12 cellular contexts compared by ENCODE assay signal in the genomic region with DNA sequence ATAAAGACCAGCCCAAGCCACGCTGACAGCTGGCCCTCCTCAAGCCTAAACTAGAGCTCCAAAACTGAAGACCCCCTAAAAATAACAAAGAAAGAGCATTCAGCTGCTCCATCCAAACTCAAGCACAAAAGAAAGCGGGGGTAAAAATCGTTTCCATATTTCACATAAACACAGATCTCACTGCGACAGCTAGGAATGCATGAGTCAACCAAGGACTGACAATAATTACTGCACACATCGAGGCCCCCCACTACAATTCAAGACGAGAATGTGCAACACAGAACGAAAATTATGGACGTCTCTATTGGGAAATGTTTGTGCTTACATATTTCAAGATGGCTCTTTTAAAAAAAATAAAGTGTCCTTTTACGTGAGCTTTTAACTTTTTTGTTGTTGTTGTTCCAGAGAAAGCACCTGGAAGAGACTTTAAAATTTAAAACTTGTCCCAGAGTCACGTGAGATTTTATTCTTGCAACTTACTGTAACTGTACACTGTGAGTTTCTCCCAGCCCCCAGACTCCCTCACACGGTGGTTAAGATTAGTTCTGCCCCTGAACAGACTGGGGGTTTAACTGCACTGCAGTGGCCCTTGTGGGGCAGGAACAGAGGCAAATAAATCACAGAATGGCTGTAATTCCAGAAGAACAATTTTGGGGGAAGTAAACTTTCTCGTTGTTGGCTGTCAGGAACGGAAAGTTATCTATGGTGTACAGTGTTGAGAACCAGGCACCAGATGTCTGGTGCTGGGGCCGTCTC. TPM values are rescaled to one million over a fixed set of nuclear protein-coding genes. Genes with fewer than 3 reads are reported as not detected.
DNase-seq lines count a peak whose midpoint lies in the region; ATAC-seq and TF ChIP-seq lines count a peak whose summit lies in the region.
"Had no signal": no experiment of that assay in that cellular context is flagged by ENCODE, and none has a peak within 500 bp of the region (broad histone marks: within the 10 kb centered on the region; RNA-seq: fewer than 3 reads in every experiment).

No MANE protein-coding gene starts in this region.

- H3K27me3 ChIP-seq in left ventricle myocardium inferior (ENCODE audit: low read depth) (no peaks in the 10 kb centered on the region), endodermal cell (ENCODE audit: control insufficient read depth, insufficient read depth, low read length, poor library complexity, severe bottlenecking) (no peaks in the 10 kb centered on the region)

- 88 to 91% methylated on average over 12 to 14 of the region's 14 CpGs for WGBS in endodermal cell (ENCODE audit: insufficient coverage in 1 of 2, insufficient read length in 1 of 2), 2 experiments

- H3K4me1 Mint-ChIP-seq in endodermal cell (peaks cover 13% of the 10 kb centered on the region), nephron progenitor cell (peaks cover 77% of the 10 kb centered on the region)
- no peaks in the 10 kb centered on the region for H3K4me1 Mint-ChIP-seq in activated naive CD8-positive, alpha-beta T cell treated with anti-CD3 and anti-CD28 coated beads, Interleukin-2, amount 50 U/mL, for 24 hours

- no peak overlapping the region for H3K4me2 ChIP-seq in OCI-LY7 (ENCODE audit: low read length)

- H3K27ac ChIP-seq in left ventricle myocardium inferior (replicated peaks), result no peak overlapping the region
- H3K27ac ChIP-seq in endodermal cell (ENCODE audit: low read depth, low read length), result peak overlapping the region; percentile 76
- no peak overlapping the region for H3K27ac ChIP-seq in OCI-LY7 (ENCODE audit: low read depth, low read length, poor library complexity, severe bottlenecking)

- no peaks in the 10 kb centered on the region for H3K9me3 ChIP-seq in left ventricle myocardium inferior (replicated peaks)
- H3K9me3 ChIP-seq in endodermal cell (ENCODE audit: control insufficient read depth, low read length), result no peaks in the 10 kb centered on the region
- H3K9me3 ChIP-seq in OCI-LY7 (ENCODE audit: low read length), result no peaks in the 10 kb centered on the region

- peaks cover 60% of the 10 kb centered on the region for H3K4me1 ChIP-seq in left ventricle myocardium inferior
- H3K4me1 ChIP-seq in endodermal cell (ENCODE audit: control insufficient read depth, insufficient read depth, low read length), result no peaks in the 10 kb centered on the region
- no peaks in the 10 kb centered on the region for H3K4me1 ChIP-seq in OCI-LY7 (ENCODE audit: insufficient read depth, low read length, poor library complexity, severe bottlenecking)

- CTCF ChIA-PET in OCI-LY7 (lab: Charles Lee; ENCODE audit: unreplicated experiment), result no interaction called here

- H3K79me2 ChIP-seq in OCI-LY7 (ENCODE audit: insufficient read depth, low read depth, low read length), result no peaks in the 10 kb centered on the region

- no peak for TF ChIP-seq CTCF in left ventricle myocardium inferior (IDR thresholded peaks at IDR 0.05; ENCODE audit: borderline replicate concordance)
- TF ChIP-seq CTCF in endodermal cell (conservative IDR thresholded peaks at IDR 0.05), result no peak
- no peak for TF ChIP-seq CTCF in nephron progenitor cell (IDR thresholded peaks at IDR 0.05)
- no peak for TF ChIP-seq CTCF in OCI-LY7 (conservative IDR thresholded peaks at IDR 0.05; ENCODE audit: low read length)

- no peak overlapping the region for H2AFZ ChIP-seq in OCI-LY7 (ENCODE audit: low read length)

- no peaks in the 10 kb centered on the region for H3K9me3 Mint-ChIP-seq in endodermal cell
- no peaks in the 10 kb centered on the region for H3K9me3 Mint-ChIP-seq in nephron progenitor cell
- no peaks in the 10 kb centered on the region for H3K9me3 Mint-ChIP-seq in activated naive CD8-positive, alpha-beta T cell treated with anti-CD3 and anti-CD28 coated beads, Interleukin-2, amount 50 U/mL, for 24 hours
- H3K9me3 Mint-ChIP-seq: activated T-cell treated with anti-CD3 and anti-CD28 coated beads, Interleukin-2, amount 50 U/mL, for 72 hours had no signal

- intact Hi-C loops in left ventricle myocardium inferior (cut with micrococcal nuclease) (no loop called here), left ventricle myocardium superior (cut with micrococcal nuclease) (no loop called here), OCI-LY7 (cut with micrococcal nuclease; ENCODE audit: unreplicated experiment) (no loop called here)

- H3K9ac ChIP-seq in endodermal cell (ENCODE audit: extremely low read depth, low read length, poor library complexity, severe bottlenecking), result no peak overlapping the region

- H3K9me2 ChIP-seq in OCI-LY7 (ENCODE audit: insufficient read depth, low read length), result no peaks in the 10 kb centered on the region

- POLR2A ChIA-PET in OCI-LY7 (lab: Charles Lee), result interaction anchor here (0.7 kb wide), 1 partner anchor 73 kb away, joined by 5 read pairs; no protein-coding TSS in a partner anchor

- no TSS peak for BruUV-seq in OCI-LY7 (replicated peaks; lab: Mats Ljungman, UMichigan)

- DNase-seq in left ventricle myocardium inferior (no peak), left ventricle myocardium superior (no peak), endodermal cell (no peak), nephron progenitor cell (no peak), cerebellar cortex (ENCODE audit: low spot score) (no peak), KG1 (lab: John Stamatoyannopoulos, UW) (no peak), OCI-LY7 (ENCODE audit: low spot score) (no peak)
- DNase-seq in activated naive CD8-positive, alpha-beta T cell treated with anti-CD3 and anti-CD28 coated beads, Interleukin-2, amount 50 U/mL, for 24 hours, result no peak
- DNase-seq: activated T-cell treated with anti-CD3 and anti-CD28 coated beads, Interleukin-2, amount 50 U/mL, for 72 hours; NCI-H1105 treated with DMSO at 0.1 percent for 48 hours; occipital lobe had no signal

- no peak overlapping the region for H3K4me3 Mint-ChIP-seq in endodermal cell
- H3K4me3 Mint-ChIP-seq in nephron progenitor cell, result peak overlapping the region; percentile 23
- no peak overlapping the region for H3K4me3 Mint-ChIP-seq in activated naive CD8-positive, alpha-beta T cell treated with anti-CD3 and anti-CD28 coated beads, Interleukin-2, amount 50 U/mL, for 24 hours
- H3K4me3 Mint-ChIP-seq: activated T-cell treated with anti-CD3 and anti-CD28 coated beads, Interleukin-2, amount 50 U/mL, for 72 hours had no signal

- H4K20me1 ChIP-seq in OCI-LY7 (ENCODE audit: insufficient read depth, low read length), result no peaks in the 10 kb centered on the region

- no peaks in the 10 kb centered on the region for H3K27me3 Mint-ChIP-seq in endodermal cell (ENCODE audit: insufficient read depth)
- peaks cover 3% of the 10 kb centered on the region for H3K27me3 Mint-ChIP-seq in nephron progenitor cell (ENCODE audit: low read depth, poor library complexity)
- H3K27me3 Mint-ChIP-seq in activated naive CD8-positive, alpha-beta T cell treated with anti-CD3 and anti-CD28 coated beads, Interleukin-2, amount 50 U/mL, for 24 hours, result peaks cover 4% of the 10 kb centered on the region

- H3K36me3 Mint-ChIP-seq in endodermal cell (ENCODE audit: low read depth), result no peaks in the 10 kb centered on the region
- H3K36me3 Mint-ChIP-seq in nephron progenitor cell (ENCODE audit: low read depth), result peaks cover 8% of the 10 kb centered on the region
- no peaks in the 10 kb centered on the region for H3K36me3 Mint-ChIP-seq in activated naive CD8-positive, alpha-beta T cell treated with anti-CD3 and anti-CD28 coated beads, Interleukin-2, amount 50 U/mL, for 24 hours (ENCODE audit: low read depth)

- no peaks in the 10 kb centered on the region for H3K36me3 ChIP-seq in left ventricle myocardium inferior
- H3K36me3 ChIP-seq in endodermal cell (ENCODE audit: control insufficient read depth, insufficient read depth, low read length), result no peaks in the 10 kb centered on the region
- H3K36me3 ChIP-seq in OCI-LY7 (ENCODE audit: insufficient read depth, low read length), result no peaks in the 10 kb centered on the region

- H3K27ac Mint-ChIP-seq in endodermal cell (no peak overlapping the region), nephron progenitor cell (peak overlapping the region; percentile 98)
- H3K27ac Mint-ChIP-seq in activated naive CD8-positive, alpha-beta T cell treated with anti-CD3 and anti-CD28 coated beads, Interleukin-2, amount 50 U/mL, for 24 hours, result no peak overlapping the region
- H3K27ac Mint-ChIP-seq: activated T-cell treated with anti-CD3 and anti-CD28 coated beads, Interleukin-2, amount 50 U/mL, for 72 hours had no signal

- peak overlapping the region; percentile 5 for H3K4me3 ChIP-seq in left ventricle myocardium inferior
- H3K4me3 ChIP-seq in endodermal cell (ENCODE audit: low read length), result no peak overlapping the region
- H3K4me3 ChIP-seq in OCI-LY7 (ENCODE audit: low read depth, low read length, poor library complexity, severe bottlenecking), result no peak overlapping the region

- ATAC-seq in left ventricle myocardium superior, result no peak
- ATAC-seq in activated naive CD8-positive, alpha-beta T cell treated with anti-CD3 and anti-CD28 coated beads, Interleukin-2, amount 50 U/mL, for 24 hours, result no peak
- ATAC-seq: activated T-cell treated with anti-CD3 and anti-CD28 coated beads, Interleukin-2, amount 50 U/mL, for 72 hours; HCT116 had no signal

RNA-seq across cellular contexts. Expression of a gene that starts 30.9 kb away (rescaled TPM):
- total RNA-seq in left ventricle myocardium inferior (20.3 TPM), left ventricle myocardium superior (20.6 TPM), endodermal cell (1 to 10 TPM; 5.9 to 8.0 TPM), OCI-LY7 (2022) (not detected in 2 replicates)
- polyA plus RNA-seq in endodermal cell (2013, experiment 1 of 2), result 14.3 TPM
- 10.2 TPM for polyA plus RNA-seq in endodermal cell (2013, experiment 2 of 2)
- not detected in 2 replicates for total RNA-seq in OCI-LY7 (2014; rRNA removed; shearing (Covaris generic))

Comparison
In these comparisons a context has a peak if more than half of its experiments do, and no peak if none do; other contexts are left out.
1. RNA of a gene that starts 30.9 kb away (total RNA-seq): 20.6 TPM in left ventricle myocardium superior (single experiment), 20.3 TPM in left ventricle myocardium inferior (single experiment) and 5.9 to 8.0 TPM in endodermal cell; not detected in OCI-LY7; every median in the first group is over 4 times any median in the second.